ENCODE assay signal across 2 cellular contexts in genomic region chr9:98217255-98217654, GRCh38.
TF ChIP-seq lines count a peak whose summit lies in the region.

No MANE protein-coding gene starts in this region.

TF ChIP-seq in liver, 16 proteins besides CTCF, POLR2A, EP300 and RAD21:
- TF ChIP-seq HNF4G (IDR thresholded peaks at IDR 0.05) (peak; percentile 55), EGR1 (IDR thresholded peaks at IDR 0.05; ENCODE audit: low read depth in 2 of 2) (no peak), NR2F2 (IDR thresholded peaks at IDR 0.05) (peak; percentile 38), SP1 (IDR thresholded peaks at IDR 0.05) (peak; percentile 81), MAX (IDR thresholded peaks at IDR 0.05) (no peak), HNF4A (conservative IDR thresholded peaks at IDR 0.05) (peak; percentile 91 to 93), FOXA1 (IDR thresholded peaks at IDR 0.05) (no peak), ATF3 (IDR thresholded peaks at IDR 0.05) (no peak), ZBTB33 (IDR thresholded peaks at IDR 0.05) (no peak), YY1 (IDR thresholded peaks at IDR 0.05) (peak; percentile 63), GABPA (IDR thresholded peaks at IDR 0.05 in 1 of 2, conservative IDR thresholded peaks at IDR 0.05 in 1 of 2) (no peak), FOXA2 (IDR thresholded peaks at IDR 0.05) (peak; percentile 24), REST (IDR thresholded peaks at IDR 0.05) (peak; percentile 76), RXRA (IDR thresholded peaks at IDR 0.05) (peak; percentile 91 to 92), JUND (IDR thresholded peaks at IDR 0.05) (peak in 1 of 2 donors; percentile 52), TAF1 (conservative IDR thresholded peaks at IDR 0.05) (no peak)

TF ChIP-seq in HepG2, 621 proteins besides CTCF, POLR2A, EP300 and RAD21:
- TF ChIP-seq YEATS4 (CRISPR knock-in tag; IDR thresholded peaks at IDR 0.05; ENCODE audit: borderline replicate concordance) (no peak), HNF4G (IDR thresholded peaks at IDR 0.05; ENCODE audit: borderline replicate concordance, low read depth, low read length) (no peak), HNF4G (CRISPR knock-in tag; IDR thresholded peaks at IDR 0.05; ENCODE audit: borderline replicate concordance, low read depth) (no peak), SMAD9 (CRISPR knock-in tag; IDR thresholded peaks at IDR 0.05) (no peak), MAF1 (CRISPR knock-in tag; IDR thresholded peaks at IDR 0.05; ENCODE audit: borderline replicate concordance) (no peak), ZNF629 (CRISPR knock-in tag; conservative IDR thresholded peaks at IDR 0.05) (no peak), ZNF770 (CRISPR knock-in tag; IDR thresholded peaks at IDR 0.05) (no peak), HNRNPUL1 (IDR thresholded peaks at IDR 0.05; ENCODE audit: low read depth, low read length) (no peak), ATF1 (CRISPR knock-in tag; IDR thresholded peaks at IDR 0.05) (no peak), JARID2 (CRISPR knock-in tag; IDR thresholded peaks at IDR 0.05; ENCODE audit: insufficient replicate concordance) (no peak), FIP1L1 (IDR thresholded peaks at IDR 0.05; ENCODE audit: borderline replicate concordance, insufficient read depth, low read depth, low read length) (no peak)
